15 cellular contexts compared by ENCODE assay signal in genomic region chr9:130346431-130346830, GRCh38.
DNase-seq lines count a peak whose midpoint lies in the region; ATAC-seq, FAIRE-seq and TF ChIP-seq lines count a peak whose summit lies in the region.
"Had no signal": no experiment of that assay in that cellular context is flagged by ENCODE, and none has a peak within 500 bp of the region (broad histone marks: within the 10 kb centered on the region; RNA-seq: fewer than 3 reads in every experiment).

No MANE protein-coding gene starts in this region.

- no peaks in the 10 kb centered on the region for H3K9me3 ChIP-seq in HEK293 (ENCODE audit: control insufficient read depth, insufficient read depth, low read depth, low read length)
- H3K9me3 ChIP-seq in kidney (ENCODE audit: control insufficient read depth in 1 of 2, low read length in 2 of 2): no peaks in the 10 kb centered on the region
- no peaks in the 10 kb centered on the region for H3K9me3 ChIP-seq in right atrium auricular region
- H3K9me3 ChIP-seq: BLaER1 treated with 17β-estradiol and CSF1 and Interleukin-3, amounts not matched to agents 10 nM and 100 nM had no signal

- H3K36me3 Mint-ChIP-seq in GM23338 (ENCODE audit: low read depth): no peaks in the 10 kb centered on the region
- H3K36me3 Mint-ChIP-seq in stimulated activated effector memory CD8-positive, alpha-beta T cell treated with anti-CD3 and anti-CD28 coated beads, Interleukin-12 subunit alpha, Interleukin-12 subunit beta, amount 100 ng/mL, for 72 hours: no peaks in the 10 kb centered on the region
- H3K36me3 Mint-ChIP-seq: CD8-positive, alpha-beta T cell had no signal

- TF ChIP-seq CTCF in GM23338 (conservative IDR thresholded peaks at IDR 0.05; ENCODE audit: low read depth in 2 of 2) (no peak), HEK293 (tag by site-specific recombination; IDR thresholded peaks at IDR 0.05) (no peak), kidney (IDR thresholded peaks at IDR 0.05; ENCODE audit: borderline replicate concordance, extremely low read depth, insufficient read depth) (no peak), right atrium auricular region (IDR thresholded peaks at IDR 0.05) (no peak)

- no peaks in the 10 kb centered on the region for H3K9me3 Mint-ChIP-seq in GM23338
- H3K9me3 Mint-ChIP-seq in stimulated activated effector memory CD8-positive, alpha-beta T cell treated with anti-CD3 and anti-CD28 coated beads, Interleukin-12 subunit alpha, Interleukin-12 subunit beta, amount 100 ng/mL, for 72 hours: no peaks in the 10 kb centered on the region
- H3K9me3 Mint-ChIP-seq: CD8-positive, alpha-beta T cell had no signal

- no peak for FAIRE-seq in kidney (lab: Jason Lieb, UNC)
- FAIRE-seq: HTR-8/SVneo had no signal

- H3K79me2 ChIP-seq in GM23338 (replicated peaks; ENCODE audit: insufficient read depth): no peaks in the 10 kb centered on the region

- no peaks in the 10 kb centered on the region for H4K20me1 ChIP-seq in GM23338 (replicated peaks; ENCODE audit: insufficient read depth)
- H4K20me1 ChIP-seq: BLaER1 treated with 17β-estradiol and CSF1 and Interleukin-3, amounts not matched to agents 10 nM and 100 nM had no signal

- POLR2A ChIA-PET in HEK293 (lab: Yijun Ruan, JAX): no interaction called here

- no peak overlapping the region for H3K4me3 ChIP-seq in GM23338
- H3K4me3 ChIP-seq in HEK293 (ENCODE audit: low read depth, low read length): no peak overlapping the region
- no peak overlapping the region for H3K4me3 ChIP-seq in kidney (ENCODE audit: low read length in 2 of 2)
- H3K4me3 ChIP-seq in right atrium auricular region: no peak overlapping the region
- H3K4me3 ChIP-seq: BLaER1 treated with 17β-estradiol and CSF1 and Interleukin-3, amounts not matched to agents 10 nM and 100 nM had no signal

- CTCF ChIA-PET in HEK293 (lab: Yijun Ruan, JAX): interaction anchor here (0.8 kb wide), 1 partner anchor 32 kb away, joined by 3 read pairs; no protein-coding TSS in a partner anchor

- peak overlapping the region; percentile 42; the same call in 1 of the 2 replicates for H3K27ac Mint-ChIP-seq in GM23338
- no peak overlapping the region for H3K27ac Mint-ChIP-seq in stimulated activated effector memory CD8-positive, alpha-beta T cell treated with anti-CD3 and anti-CD28 coated beads, Interleukin-12 subunit alpha, Interleukin-12 subunit beta, amount 100 ng/mL, for 72 hours
- H3K27ac Mint-ChIP-seq: B cell; CD8-positive, alpha-beta T cell had no signal

- no peak overlapping the region for H3K4me2 ChIP-seq in GM23338
- H3K4me2 ChIP-seq: BLaER1 treated with 17β-estradiol and CSF1 and Interleukin-3, amounts not matched to agents 10 nM and 100 nM had no signal

- H2AFZ ChIP-seq in GM23338: no peak overlapping the region

- H3K4me1 ChIP-seq in GM23338 (ENCODE audit: insufficient read depth) (no peaks in the 10 kb centered on the region), HEK293 (ENCODE audit: control insufficient read depth, insufficient read depth, low read length) (no peaks in the 10 kb centered on the region), kidney (ENCODE audit: control insufficient read depth in 1 of 2, insufficient read depth in 1 of 2, low read depth in 1 of 2, low read length in 2 of 2) (peaks cover 0 to 2% of the 10 kb centered on the region in 2 donors), right atrium auricular region (no peaks in the 10 kb centered on the region)

- H3K9ac ChIP-seq in kidney (ENCODE audit: low read length in 2 of 2): no peak overlapping the region
- H3K9ac ChIP-seq: BLaER1 treated with 17β-estradiol and CSF1 and Interleukin-3, amounts not matched to agents 10 nM and 100 nM had no signal

- H3K27ac ChIP-seq in GM23338 (ENCODE audit: low read depth): no peak overlapping the region
- no peak overlapping the region for H3K27ac ChIP-seq in HEK293 (ENCODE audit: extremely low read depth, low read depth, low read length)
- H3K27ac ChIP-seq in kidney (ENCODE audit: low read depth in 2 of 2, low read length in 2 of 2): no peak overlapping the region
- no peak overlapping the region for H3K27ac ChIP-seq in right atrium auricular region
- H3K27ac ChIP-seq: BLaER1 treated with 17β-estradiol and CSF1 and Interleukin-3, amounts not matched to agents 10 nM and 100 nM had no signal

- no peaks in the 10 kb centered on the region for H3K9me2 ChIP-seq in GM23338 (ENCODE audit: insufficient read depth)

- peaks cover 10% of the 10 kb centered on the region; the same call in 1 of the 2 replicates for H3F3A ChIP-seq in GM23338 (replicated peaks; ENCODE audit: low read depth)

- intact Hi-C loops in kidney (cut with DNase I): no loop called here

- H3K36me3 ChIP-seq in GM23338 (ENCODE audit: insufficient read depth): no peaks in the 10 kb centered on the region
- no peaks in the 10 kb centered on the region for H3K36me3 ChIP-seq in HEK293 (ENCODE audit: control insufficient read depth in 2 of 2, insufficient read depth in 1 of 2, low read length in 2 of 2)
- H3K36me3 ChIP-seq in kidney (ENCODE audit: control insufficient read depth in 1 of 2, insufficient read depth in 2 of 2, low read length in 2 of 2): no peaks in the 10 kb centered on the region
- no peaks in the 10 kb centered on the region for H3K36me3 ChIP-seq in right atrium auricular region
- H3K36me3 ChIP-seq: BLaER1 treated with 17β-estradiol and CSF1 and Interleukin-3, amounts not matched to agents 10 nM and 100 nM had no signal

- H3K27me3 ChIP-seq in GM23338 (ENCODE audit: insufficient read depth) (no peaks in the 10 kb centered on the region), right atrium auricular region (no peaks in the 10 kb centered on the region)
- H3K27me3 ChIP-seq: BLaER1 treated with 17β-estradiol and CSF1 and Interleukin-3, amounts not matched to agents 10 nM and 100 nM had no signal

- no peak; the same call in 2 of the 3 replicates for ATAC-seq in GM23338
- peak; percentile 4 for ATAC-seq in stimulated activated effector memory CD8-positive, alpha-beta T cell treated with anti-CD3 and anti-CD28 coated beads, Interleukin-12 subunit alpha, Interleukin-12 subunit beta, amount 100 ng/mL, for 72 hours
- ATAC-seq: CD8-positive, alpha-beta T cell had no signal

- no peaks in the 10 kb centered on the region for H3K27me3 Mint-ChIP-seq in GM23338 (ENCODE audit: insufficient read depth, low read depth, poor library complexity)
- H3K27me3 Mint-ChIP-seq: B cell had no signal

- H3K4me3 Mint-ChIP-seq in GM23338: no peak overlapping the region
- H3K4me3 Mint-ChIP-seq in stimulated activated effector memory CD8-positive, alpha-beta T cell treated with anti-CD3 and anti-CD28 coated beads, Interleukin-12 subunit alpha, Interleukin-12 subunit beta, amount 100 ng/mL, for 72 hours: no peak overlapping the region
- H3K4me3 Mint-ChIP-seq: B cell; CD8-positive, alpha-beta T cell had no signal

- no peak for DNase-seq in GM23338 (ENCODE audit: low spot score)
- peak; percentile 49 for DNase-seq in kidney
- DNase-seq in stimulated activated effector memory CD8-positive, alpha-beta T cell treated with anti-CD3 and anti-CD28 coated beads, Interleukin-12 subunit alpha, Interleukin-12 subunit beta, amount 100 ng/mL, for 72 hours (ENCODE audit: low spot score in 2 of 2): no peak
- no peak for DNase-seq in right atrium auricular region (ENCODE audit: low spot score)
- no peak for DNase-seq in activated T-cell treated with anti-CD3 and anti-CD28 coated beads, Interleukin-2, amount 50 U/mL, for 48 hours
- DNase-seq: Calu3; CD8-positive, alpha-beta T cell; DMS79 treated with DMSO at 0.1 percent for 48 hours; GF-D8; HCEC 1CT; IMR-90 had no signal

- peaks cover 8% of the 10 kb centered on the region; the same call in 1 of the 3 replicates for H3K4me1 Mint-ChIP-seq in GM23338
- no peaks in the 10 kb centered on the region for H3K4me1 Mint-ChIP-seq in stimulated activated effector memory CD8-positive, alpha-beta T cell treated with anti-CD3 and anti-CD28 coated beads, Interleukin-12 subunit alpha, Interleukin-12 subunit beta, amount 100 ng/mL, for 72 hours

TF ChIP-seq in GM23338, 12 proteins besides CTCF, POLR2A, EP300 and RAD21 (continues in another document):
- no peak for TF ChIP-seq ZNF114 (CRISPR knock-in tag; IDR thresholded peaks at IDR 0.05)
- TF ChIP-seq EZH2phosphoT487 (IDR thresholded peaks at IDR 0.05; ENCODE audit: unreplicated experiment): no peak
- TF ChIP-seq ZNF331 (CRISPR knock-in tag; IDR thresholded peaks at IDR 0.05; ENCODE audit: low read depth): no peak
- TF ChIP-seq CREB1 (CRISPR knock-in tag; IDR thresholded peaks at IDR 0.05; ENCODE audit: low read depth): no peak

TF ChIP-seq in HEK293, 187 proteins besides CTCF, POLR2A, EP300 and RAD21 (continues in another document):
- TF ChIP-seq ZNF202 (tag by site-specific recombination; IDR thresholded peaks at IDR 0.05; ENCODE audit: borderline replicate concordance) (no peak), INSM2 (tag by site-specific recombination; IDR thresholded peaks at IDR 0.05) (no peak)
